1 cellular context compared by ENCODE assay signal in the genomic region with DNA sequence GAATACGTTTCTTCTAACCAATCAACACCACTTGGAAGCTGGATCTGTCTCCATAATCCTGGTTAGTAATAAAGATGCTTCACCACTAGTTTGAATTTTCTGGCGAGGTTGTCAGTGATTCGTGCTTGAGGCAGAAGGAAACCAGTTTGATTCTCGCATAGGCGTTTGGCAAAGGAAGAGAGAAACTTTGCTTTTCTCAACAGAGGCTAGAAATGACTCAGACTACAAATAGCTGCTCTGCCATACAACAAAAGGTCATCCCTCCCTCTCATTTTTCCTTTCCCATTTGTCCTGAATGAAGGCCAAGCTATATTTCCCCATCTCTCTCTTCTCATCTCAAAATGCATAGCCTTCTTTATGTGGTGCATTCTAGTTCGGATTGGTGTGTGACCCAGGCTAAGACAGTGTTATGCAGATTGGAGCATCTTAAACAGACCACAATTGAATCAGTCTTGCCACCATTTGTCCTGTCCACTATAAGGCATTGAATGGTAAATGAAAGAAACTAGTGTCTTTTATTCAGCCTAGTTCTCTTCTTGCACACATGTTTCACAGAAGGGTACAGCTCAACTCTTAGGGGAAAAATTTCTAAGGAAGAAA.
TF ChIP-seq lines count a peak whose summit lies in the region.

No MANE protein-coding gene starts in this region.

TF ChIP-seq in SK-N-SH treated with all-trans-retinoic acid at 6 μM for 48 hours, 23 proteins besides CTCF, POLR2A, EP300 and RAD21 (continued from another document):
- TF ChIP-seq, protein P1, sequence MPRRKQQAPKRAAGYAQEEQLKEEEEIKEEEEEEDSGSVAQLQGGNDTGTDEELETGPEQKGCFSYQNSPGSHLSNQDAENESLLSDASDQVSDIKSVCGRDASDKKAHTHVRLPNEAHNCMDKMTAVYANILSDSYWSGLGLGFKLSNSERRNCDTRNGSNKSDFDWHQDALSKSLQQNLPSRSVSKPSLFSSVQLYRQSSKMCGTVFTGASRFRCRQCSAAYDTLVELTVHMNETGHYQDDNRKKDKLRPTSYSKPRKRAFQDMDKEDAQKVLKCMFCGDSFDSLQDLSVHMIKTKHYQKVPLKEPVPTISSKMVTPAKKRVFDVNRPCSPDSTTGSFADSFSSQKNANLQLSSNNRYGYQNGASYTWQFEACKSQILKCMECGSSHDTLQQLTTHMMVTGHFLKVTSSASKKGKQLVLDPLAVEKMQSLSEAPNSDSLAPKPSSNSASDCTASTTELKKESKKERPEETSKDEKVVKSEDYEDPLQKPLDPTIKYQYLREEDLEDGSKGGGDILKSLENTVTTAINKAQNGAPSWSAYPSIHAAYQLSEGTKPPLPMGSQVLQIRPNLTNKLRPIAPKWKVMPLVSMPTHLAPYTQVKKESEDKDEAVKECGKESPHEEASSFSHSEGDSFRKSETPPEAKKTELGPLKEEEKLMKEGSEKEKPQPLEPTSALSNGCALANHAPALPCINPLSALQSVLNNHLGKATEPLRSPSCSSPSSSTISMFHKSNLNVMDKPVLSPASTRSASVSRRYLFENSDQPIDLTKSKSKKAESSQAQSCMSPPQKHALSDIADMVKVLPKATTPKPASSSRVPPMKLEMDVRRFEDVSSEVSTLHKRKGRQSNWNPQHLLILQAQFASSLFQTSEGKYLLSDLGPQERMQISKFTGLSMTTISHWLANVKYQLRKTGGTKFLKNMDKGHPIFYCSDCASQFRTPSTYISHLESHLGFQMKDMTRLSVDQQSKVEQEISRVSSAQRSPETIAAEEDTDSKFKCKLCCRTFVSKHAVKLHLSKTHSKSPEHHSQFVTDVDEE (CRISPR knock-in tag; IDR thresholded peaks at IDR 0.05) = no peak
- TF ChIP-seq BACH2 (CRISPR knock-in tag; IDR thresholded peaks at IDR 0.05; ENCODE audit: borderline replicate concordance) (no peak), ZC3H10 (CRISPR knock-in tag; IDR thresholded peaks at IDR 0.05) (no peak), SNAI2 (CRISPR knock-in tag; IDR thresholded peaks at IDR 0.05) (no peak)
